34 cellular contexts compared by ENCODE assay signal in genomic region chr13:72849571-72849970, GRCh38.
DNase-seq lines count a peak whose midpoint lies in the region; ATAC-seq, FAIRE-seq and TF ChIP-seq lines count a peak whose summit lies in the region.
"Had no signal": no experiment of that assay in that cellular context is flagged by ENCODE, and none has a peak within 500 bp of the region (broad histone marks: within the 10 kb centered on the region; RNA-seq: fewer than 3 reads in every experiment).

No MANE protein-coding gene starts in this region.

- TF ChIP-seq CTCF in AG09309 (IDR thresholded peaks at IDR 0.05; ENCODE audit: control insufficient read depth, insufficient read depth, low read depth, low read length, missing control alignments), result no peak
- no peak for TF ChIP-seq CTCF in foreskin fibroblast (IDR thresholded peaks at IDR 0.05; ENCODE audit: low read depth, low read length)
- no peak for TF ChIP-seq CTCF in suprapubic skin (IDR thresholded peaks at IDR 0.05)

- peaks cover 42% of the 10 kb centered on the region for H3K36me3 ChIP-seq in suprapubic skin
- H3K36me3 ChIP-seq: adrenal gland, breast epithelium, colonic mucosa had no signal

- TF ChIP-seq POLR2A in H54 (IDR thresholded peaks at IDR 0.05; ENCODE audit: low read depth, low read length), result no peak
- no peak for TF ChIP-seq POLR2A in suprapubic skin (IDR thresholded peaks at IDR 0.05)

- 96% methylated on average over 1 of the region's 1 CpG for WGBS in suprapubic skin

- no peak for TF ChIP-seq EP300 in suprapubic skin (IDR thresholded peaks at IDR 0.05)

- H3K4me3 ChIP-seq in AG09309 (ENCODE audit: control insufficient read depth, low read depth, low read length) (no peak overlapping the region), foreskin fibroblast (ENCODE audit: low read depth in 1 of 2, low read length in 2 of 2) (no peak overlapping the region), suprapubic skin (no peak overlapping the region)
- H3K4me3 ChIP-seq: adrenal gland; BLaER1 treated with 17β-estradiol and CSF1 and Interleukin-3, amounts not matched to agents 10 nM and 100 nM; breast epithelium; colonic mucosa; Peyer's patch; tibial nerve had no signal

- no peak overlapping the region for H3K27ac ChIP-seq in suprapubic skin
- H3K27ac ChIP-seq: adrenal gland, breast epithelium, colonic mucosa, epithelial cell of prostate, Peyer's patch, tibial nerve had no signal

- no peaks in the 10 kb centered on the region for H3K9me3 ChIP-seq in suprapubic skin
- H3K9me3 ChIP-seq: adrenal gland, breast epithelium, Caco-2, colonic mucosa, Peyer's patch, tibial nerve had no signal

- FAIRE-seq in H54 (lab: Jason Lieb, UNC), result peak; percentile 53
- FAIRE-seq: GM12892, H1 had no signal

- H3K27me3 ChIP-seq in suprapubic skin, result no peaks in the 10 kb centered on the region
- H3K27me3 ChIP-seq: adrenal gland; BLaER1 treated with 17β-estradiol and CSF1 and Interleukin-3, amounts not matched to agents 10 nM and 100 nM; breast epithelium; colonic mucosa; Peyer's patch; tibial nerve had no signal

- no peak for ATAC-seq in GM18520 (IDR thresholded peaks at IDR 0.05; ENCODE audit: unreplicated experiment)
- ATAC-seq: left ventricle myocardium superior; stimulated activated naive CD8-positive, alpha-beta T cell treated with anti-CD3 and anti-CD28 coated beads, Interleukin-15, amount 100 ng/mL, for 72 hours; WTC11 had no signal

- H3K4me1 ChIP-seq in suprapubic skin, result no peaks in the 10 kb centered on the region
- H3K4me1 ChIP-seq: adrenal gland, breast epithelium, Caco-2, colonic mucosa, Peyer's patch, tibial nerve had no signal

- DNase-seq in AG09309 (ENCODE audit: low read depth) (peak; percentile 8), H54 (ENCODE audit: insufficient read length, low spot score) (no peak), astrocyte of the hippocampus (ENCODE audit: low read depth, low spot score) (peak; percentile 20), foreskin fibroblast (peak; percentile 8 to 47), DMS153 (lab: John Stamatoyannopoulos, UW) (no peak), suprapubic skin (ENCODE audit: low spot score in 2 of 2) (no peak), HUDEP-2 (lab: John Stamatoyannopoulos, UW; ENCODE audit: unreplicated experiment in 76 of 76) (no peak)
- DNase-seq: activated CD4-positive, alpha-beta T cell treated with anti-CD3 and anti-CD28 coated beads, Interleukin-2, amount 50 U/mL, for 1 hour; activated naive CD4-positive, alpha-beta T cell treated with Interleukin-2 at 50 U/mL for 16 hours; activated T-cell treated with anti-CD3 and anti-CD28 coated beads, Interleukin-2, amount 50 U/mL, for 48 hours; adrenal gland; Caco-2; colonic mucosa; DMS79 treated with DMSO at 0.1 percent for 48 hours; effector CD8-positive, alpha-beta T cell; left ventricle myocardium superior; MM.1S; naive B cell; NCI-H1417; NCI-H2081 treated with DMSO at 0.1 percent for 48 hours; NCI-H226; nucleus accumbens; Peyer's patch; SIG-M5; stimulated activated naive CD8-positive, alpha-beta T cell treated with anti-CD3 and anti-CD28 coated beads, Interleukin-15, amount 100 ng/mL, for 72 hours; T1000 had no signal

Comparison
In these comparisons a context has a peak if more than half of its experiments do, and no peak if none do; other contexts are left out.
1. DNase-seq: peak in AG09309 (single experiment), astrocyte of the hippocampus (single experiment) and foreskin fibroblast (2 of 2); none in H54 (single experiment), DMS153 (single experiment), suprapubic skin (0 of 2) and HUDEP-2 (0 of 76).